Comparison of ENCODE assay signal across 7 cellular contexts in genomic region chr12:112107728-112108447, GRCh38. TPM values are rescaled to one million over a fixed set of nuclear protein-coding genes. Genes with fewer than 3 reads are reported as not detected.
A peak's percentile ranks its signal among the peaks of the same experiment; 100 is the strongest.
DNase-seq lines count a peak whose midpoint lies in the region; ATAC-seq and TF ChIP-seq lines count a peak whose summit lies in the region.

No MANE protein-coding gene starts in this region.

- TF ChIP-seq CTCF in GM12864 (IDR thresholded peaks at IDR 0.05; ENCODE audit: low read depth, low read length, missing control alignments): no peak
- TF ChIP-seq CTCF in parathyroid adenoma (IDR thresholded peaks at IDR 0.05): no peak

- no peaks in the 10 kb centered on the region for H3K27me3 ChIP-seq in parathyroid adenoma (ENCODE audit: control insufficient read depth, insufficient read depth, low read length)

- no peaks in the 10 kb centered on the region for H3K9me3 Mint-ChIP-seq in IgD-negative memory B cell
- no peaks in the 10 kb centered on the region for H3K9me3 Mint-ChIP-seq in activated CD8-positive, alpha-beta T cell treated with anti-CD3 and anti-CD28 coated beads, Interleukin-2, amount 10 ng/mL, durations not matched to agents 7 days and 5 days (ENCODE audit: insufficient read depth)

- H3K4me1 Mint-ChIP-seq in IgD-negative memory B cell: peaks cover 28 to 39% (median 33%) of the 10 kb centered on the region in 3 donors
- peaks cover 48% of the 10 kb centered on the region for H3K4me1 Mint-ChIP-seq in activated CD8-positive, alpha-beta T cell treated with anti-CD3 and anti-CD28 coated beads, Interleukin-2, amount 10 ng/mL, durations not matched to agents 7 days and 5 days (ENCODE audit: low read depth)

- no peak for DNase-seq in GM12864 (ENCODE audit: low read depth)
- peak; percentile 44 for DNase-seq in activated CD8-positive, alpha-beta T cell treated with anti-CD3 and anti-CD28 coated beads, Interleukin-2, amount 10 ng/mL, durations not matched to agents 7 days and 5 days
- peak; percentile 19 for DNase-seq in germinal center (ENCODE audit: low spot score)

- POLR2A ChIA-PET in activated CD8-positive, alpha-beta T cell treated with anti-CD3 and anti-CD28 coated beads, Interleukin-2, amount 10 ng/mL, durations not matched to agents 7 days and 5 days (lab: Charles Lee): interaction anchor here (0.7 to 11.2 kb wide), 7 partner anchors 10 to 266 kb away, joined by 3 to 146 read pairs (median 6); partner anchors contain the start of genes MAPKAPK5 and TRAFD1

- H3K27me3 Mint-ChIP-seq in IgD-negative memory B cell: no peaks in the 10 kb centered on the region
- no peaks in the 10 kb centered on the region for H3K27me3 Mint-ChIP-seq in activated CD8-positive, alpha-beta T cell treated with anti-CD3 and anti-CD28 coated beads, Interleukin-2, amount 10 ng/mL, durations not matched to agents 7 days and 5 days (ENCODE audit: low read depth)

- peak; percentile 13 for ATAC-seq in activated CD8-positive, alpha-beta T cell treated with anti-CD3 and anti-CD28 coated beads, Interleukin-2, amount 10 ng/mL, durations not matched to agents 7 days and 5 days
- ATAC-seq in HG03342 (IDR thresholded peaks at IDR 0.05; ENCODE audit: unreplicated experiment) (no peak), HG02759 (IDR thresholded peaks at IDR 0.05; ENCODE audit: unreplicated experiment) (no peak)

- no peaks in the 10 kb centered on the region for H3K4me1 ChIP-seq in parathyroid adenoma

- H3K4me3 ChIP-seq in GM12864 (ENCODE audit: low read depth, low read length) (peak overlapping the region; percentile 76), parathyroid adenoma (ENCODE audit: low read depth, low read length) (peak overlapping the region; percentile 98)

- peak overlapping the region; percentile 87 for H3K4me2 ChIP-seq in parathyroid adenoma (ENCODE audit: low read length)

- H2AFZ ChIP-seq in parathyroid adenoma: peak overlapping the region; percentile 63

- H3K27ac ChIP-seq in parathyroid adenoma: peak overlapping the region; percentile 11

- H3K9me3 ChIP-seq in parathyroid adenoma (ENCODE audit: control insufficient read depth, low read length): no peaks in the 10 kb centered on the region

- H3K79me2 ChIP-seq in parathyroid adenoma: peaks cover 25% of the 10 kb centered on the region

- H3K36me3 ChIP-seq in parathyroid adenoma (ENCODE audit: control insufficient read depth, insufficient read depth, low read length): no peaks in the 10 kb centered on the region

- H3K36me3 Mint-ChIP-seq in IgD-negative memory B cell: no peaks in the 10 kb centered on the region
- H3K36me3 Mint-ChIP-seq in activated CD8-positive, alpha-beta T cell treated with anti-CD3 and anti-CD28 coated beads, Interleukin-2, amount 10 ng/mL, durations not matched to agents 7 days and 5 days (ENCODE audit: low read depth): peaks cover 35% of the 10 kb centered on the region

- peak overlapping the region; percentile 50 for H3K9ac ChIP-seq in parathyroid adenoma

- CTCF ChIA-PET in activated CD8-positive, alpha-beta T cell treated with anti-CD3 and anti-CD28 coated beads, Interleukin-2, amount 10 ng/mL, durations not matched to agents 7 days and 5 days (lab: Charles Lee): interaction anchor here (0.6 to 4.1 kb wide), 4 partner anchors 10 to 24 kb away, joined by 3 to 26 read pairs (median 13); no protein-coding TSS in a partner anchor

- H3K27ac Mint-ChIP-seq in IgD-negative memory B cell: peak overlapping the region; percentile 89 to 97 (median 95)
- H3K27ac Mint-ChIP-seq in activated CD8-positive, alpha-beta T cell treated with anti-CD3 and anti-CD28 coated beads, Interleukin-2, amount 10 ng/mL, durations not matched to agents 7 days and 5 days: peak overlapping the region; percentile 93

- H3K4me3 Mint-ChIP-seq in IgD-negative memory B cell: peak overlapping the region; percentile 93 to 99 (median 96)
- H3K4me3 Mint-ChIP-seq in activated CD8-positive, alpha-beta T cell treated with anti-CD3 and anti-CD28 coated beads, Interleukin-2, amount 10 ng/mL, durations not matched to agents 7 days and 5 days: peak overlapping the region; percentile 96

RNA-seq across cellular contexts. Expression of gene NAA25, which starts 0.7 kb away (rescaled TPM):
- 15.0 TPM for polyA plus RNA-seq in IgD-negative memory B cell
- total RNA-seq in activated CD8-positive, alpha-beta T cell treated with anti-CD3 and anti-CD28 coated beads, Interleukin-2, amount 10 ng/mL, durations not matched to agents 7 days and 5 days: 10 to 100 TPM; 27.5 to 31.2 TPM

RNA-seq across cellular contexts. Expression of gene TRAFD1, which starts 17.5 kb away (rescaled TPM):
- 73.0 TPM for polyA plus RNA-seq in IgD-negative memory B cell
- 10 to 100 TPM; 54.6 to 55.9 TPM for total RNA-seq in activated CD8-positive, alpha-beta T cell treated with anti-CD3 and anti-CD28 coated beads, Interleukin-2, amount 10 ng/mL, durations not matched to agents 7 days and 5 days
